ENCODE assay signal across 8 cellular contexts in the genomic region with DNA sequence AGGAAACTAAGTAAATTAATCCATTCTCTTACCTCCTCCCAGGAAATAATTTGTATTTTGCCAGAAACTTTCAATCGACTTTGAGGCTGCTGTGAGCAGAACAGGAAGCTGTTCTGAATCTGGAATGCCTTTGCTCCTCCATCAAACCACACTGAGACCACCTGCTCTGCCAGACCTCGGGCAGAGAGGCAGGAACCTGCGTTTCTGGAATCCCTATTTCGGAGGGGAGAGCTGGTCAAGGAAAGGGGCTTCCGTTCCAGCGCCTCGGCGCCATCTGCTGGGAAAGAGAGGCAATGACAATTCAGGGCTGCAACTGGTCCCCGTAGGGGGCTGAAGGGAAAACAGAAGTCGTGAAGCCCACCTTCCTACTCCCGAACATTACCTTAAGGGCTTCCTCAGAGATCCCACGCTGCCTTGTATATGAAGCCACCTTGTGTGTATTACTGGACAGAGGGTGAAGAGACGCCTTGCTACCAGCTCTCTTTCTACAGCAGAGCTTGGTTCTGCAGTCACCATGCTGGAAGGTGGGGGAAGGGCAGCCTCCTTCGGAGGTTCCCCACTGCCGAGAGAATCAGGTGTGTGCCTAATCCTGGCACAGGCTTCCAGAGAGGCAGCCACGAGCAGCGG. TPM values are rescaled to one million over a fixed set of nuclear protein-coding genes. Genes with fewer than 3 reads are reported as not detected.
A peak's percentile ranks its signal among the peaks of the same experiment; 100 is the strongest.
DNase-seq lines count a peak whose midpoint lies in the region; ATAC-seq, FAIRE-seq and TF ChIP-seq lines count a peak whose summit lies in the region.

No MANE protein-coding gene starts in this region.

- intact Hi-C loops in Right ventricle myocardium superior (cut with DNase I) (loop anchor here (2.0 kb wide), 1 partner anchor 73 kb away; no protein-coding TSS in a partner anchor), pancreas (cut with DNase I) (loop anchor here in 2 of 3 donors (5.0 to 10.0 kb wide), 2 partner anchors 77 to 80 kb away; no protein-coding TSS in a partner anchor), thyroid gland (cut with DNase I) (no loop called here)

- peak overlapping the region; percentile 99 for H3K4me2 ChIP-seq in Loucy (ENCODE audit: low read depth, low read length, poor library complexity, severe bottlenecking)

- in situ Hi-C loops in SK-MEL-5 (cut with HindIII; ENCODE audit: low pct_unique_long_range_greater_than_20kb, low sequenced_read_pairs): no loop called here

- TF ChIP-seq CTCF in Loucy (conservative IDR thresholded peaks at IDR 0.05; ENCODE audit: low read length) (peak; percentile 94), pancreas (IDR thresholded peaks at IDR 0.05) (peak; percentile 52 to 86 (median 75)), thyroid gland (IDR thresholded peaks at IDR 0.05) (peak; percentile 53 to 92 (median 76))

- TF ChIP-seq POLR2A in thyroid gland (IDR thresholded peaks at IDR 0.05): no peak

- 1% methylated on average over 17 of the region's 17 CpGs for WGBS in pancreas, 2 donors
- 1 to 4% methylated on average over 17 of the region's 17 CpGs for WGBS in thyroid gland, 2 donors

- H3K9me3 Mint-ChIP-seq in activated naive CD4-positive, alpha-beta T cell treated with anti-CD3 and anti-CD28 coated beads, Interleukin-2, amount 50 U/mL, for 72 hours: no peaks in the 10 kb centered on the region

- peaks cover 14% of the 10 kb centered on the region for H3K4me1 ChIP-seq in Loucy (ENCODE audit: insufficient read depth, low read length, poor library complexity, severe bottlenecking)
- peaks cover 0 to 5% (median 0%) of the 10 kb centered on the region in 3 donors for H3K4me1 ChIP-seq in pancreas
- peaks cover 8 to 10% of the 10 kb centered on the region in 2 donors for H3K4me1 ChIP-seq in thyroid gland

- H3K36me3 ChIP-seq in Loucy (ENCODE audit: insufficient read depth, low read length) (no peaks in the 10 kb centered on the region), pancreas (no peaks in the 10 kb centered on the region), thyroid gland (no peaks in the 10 kb centered on the region)

- H3K36me3 Mint-ChIP-seq in activated naive CD4-positive, alpha-beta T cell treated with anti-CD3 and anti-CD28 coated beads, Interleukin-2, amount 50 U/mL, for 72 hours: no peaks in the 10 kb centered on the region

- DNase-seq in COLO829 (ENCODE audit: low spot score): peak; percentile 84
- peak; percentile 83 for DNase-seq in SK-MEL-5 (ENCODE audit: low read depth, low spot score)
- DNase-seq in activated naive CD4-positive, alpha-beta T cell treated with anti-CD3 and anti-CD28 coated beads, Interleukin-2, amount 50 U/mL, for 72 hours (ENCODE audit: low spot score in 2 of 2): peak in 1 of 2 donors; percentile 75
- DNase-seq in Right ventricle myocardium superior: peak; percentile 84
- DNase-seq in pancreas: peak; percentile 59 to 88 (median 73)
- DNase-seq in thyroid gland: peak; percentile 60 to 69

- H3K79me2 ChIP-seq in Loucy (ENCODE audit: insufficient read depth, low read length): no peaks in the 10 kb centered on the region

- H3K9me3 ChIP-seq in Loucy (ENCODE audit: insufficient read depth, low read depth, low read length): no peaks in the 10 kb centered on the region
- no peaks in the 10 kb centered on the region for H3K9me3 ChIP-seq in pancreas
- no peaks in the 10 kb centered on the region for H3K9me3 ChIP-seq in thyroid gland

- H3K27ac Mint-ChIP-seq in activated naive CD4-positive, alpha-beta T cell treated with anti-CD3 and anti-CD28 coated beads, Interleukin-2, amount 50 U/mL, for 72 hours: peak overlapping the region; percentile 4 to 25

- peak overlapping the region; percentile 95 for H2AFZ ChIP-seq in Loucy (ENCODE audit: low read length)

- FAIRE-seq in pancreas (lab: Jason Lieb, UNC): no peak

- ATAC-seq in GM21619 (IDR thresholded peaks at IDR 0.05; ENCODE audit: unreplicated experiment): peak; percentile 79
- ATAC-seq in activated naive CD4-positive, alpha-beta T cell treated with anti-CD3 and anti-CD28 coated beads, Interleukin-2, amount 50 U/mL, for 72 hours: peak; percentile 81 to 88
- ATAC-seq in Right ventricle myocardium superior (ENCODE audit: poor library complexity): peak; percentile 92
- peak; percentile 91 to 96 (median 94) for ATAC-seq in pancreas

- H3K27me3 ChIP-seq in Loucy (ENCODE audit: insufficient read depth, low read length, poor library complexity, severe bottlenecking) (no peaks in the 10 kb centered on the region), pancreas (no peaks in the 10 kb centered on the region), thyroid gland (no peaks in the 10 kb centered on the region)

- no peaks in the 10 kb centered on the region for H4K20me1 ChIP-seq in Loucy (ENCODE audit: insufficient read depth, low read length, poor library complexity, severe bottlenecking)

- H3K27ac ChIP-seq in pancreas (peak overlapping the region in 2 of 4 donors; percentile 39 to 54), thyroid gland (no peak overlapping the region)

- H3F3A ChIP-seq in Loucy (ENCODE audit: low read depth): no peaks in the 10 kb centered on the region

- H3K4me3 ChIP-seq in Loucy (ENCODE audit: low read length, poor library complexity, severe bottlenecking) (peak overlapping the region; percentile 79), pancreas (peak overlapping the region; percentile 11 to 52 (median 22)), thyroid gland (replicated peaks in 1 of 3) (no peak overlapping the region)

- peak overlapping the region; percentile 59 for H3K9ac ChIP-seq in Loucy (ENCODE audit: low read depth, low read length, poor library complexity, severe bottlenecking)

- H3K9me2 ChIP-seq in Loucy (replicated peaks; ENCODE audit: low read depth, low read length): no peaks in the 10 kb centered on the region

RNA-seq across cellular contexts. Expression of gene ZNF467, which starts 31.2 kb away (rescaled TPM):
- 0.13 TPM in 1 of 2 replicates, not detected in the other for total RNA-seq in SK-MEL-5 (2014; rRNA removed; shearing (Covaris generic))
- polyA plus RNA-seq in SK-MEL-5 (2015; cell fraction: cytosol; rRNA removed): 0.95 and 1.5 TPM in 2 replicates
- 1.3 and 2.7 TPM in 2 replicates for polyA plus RNA-seq in SK-MEL-5 (2015; cell fraction: nucleus; rRNA removed)
- under 1 TPM; 0.23 to 0.25 TPM for total RNA-seq in activated naive CD4-positive, alpha-beta T cell treated with anti-CD3 and anti-CD28 coated beads, Interleukin-2, amount 50 U/mL, for 72 hours
- total RNA-seq in Right ventricle myocardium superior: 5.2 TPM
- total RNA-seq in pancreas: 1 to 10 TPM; 6.3 to 9.5 (median 8.4) TPM
- 10 to 100 TPM; 15.3 to 18.6 TPM for polyA plus RNA-seq in pancreas
- total RNA-seq in thyroid gland: 10 to 100 TPM; 11.8 to 18.8 (median 15.5) TPM

Comparison
In these comparisons a context has a peak if more than half of its experiments do, and no peak if none do; other contexts are left out.
1. H3K4me3 ChIP-seq: peak in Loucy (single experiment) and pancreas (4 of 4); none in thyroid gland (0 of 3).
2. Peak in every context shown above with its lines, with median percentiles within 50 percentile points of each other: ATAC-seq and CTCF ChIP-seq.